Comparison of ENCODE assay signal across 2 cellular contexts in genomic region chr4:63582997-63583396, GRCh38.
TF ChIP-seq lines count a peak whose summit lies in the region.

No MANE protein-coding gene starts in this region.

TF ChIP-seq in SK-N-SH, 30 proteins besides CTCF, POLR2A, EP300 and RAD21 (continued from another document):
- no peak for TF ChIP-seq RCOR1 (IDR thresholded peaks at IDR 0.05; ENCODE audit: low read length)
- TF ChIP-seq TAF1 (IDR thresholded peaks at IDR 0.05; ENCODE audit: borderline replicate concordance, low read depth, low read length): no peak
- no peak for TF ChIP-seq FOXJ3 (CRISPR knock-in tag; IDR thresholded peaks at IDR 0.05)

TF ChIP-seq in SK-N-SH treated with all-trans-retinoic acid at 6 μM for 48 hours, 23 proteins besides CTCF, POLR2A, EP300 and RAD21 (continued from another document):
- TF ChIP-seq CREB5 (CRISPR knock-in tag; IDR thresholded peaks at IDR 0.05; ENCODE audit: low read depth) (no peak), BACH2 (CRISPR knock-in tag; IDR thresholded peaks at IDR 0.05; ENCODE audit: borderline replicate concordance) (no peak), PPARA (CRISPR knock-in tag; IDR thresholded peaks at IDR 0.05; ENCODE audit: borderline replicate concordance) (no peak)
